25 cellular contexts compared by ENCODE assay signal in the genomic region with DNA sequence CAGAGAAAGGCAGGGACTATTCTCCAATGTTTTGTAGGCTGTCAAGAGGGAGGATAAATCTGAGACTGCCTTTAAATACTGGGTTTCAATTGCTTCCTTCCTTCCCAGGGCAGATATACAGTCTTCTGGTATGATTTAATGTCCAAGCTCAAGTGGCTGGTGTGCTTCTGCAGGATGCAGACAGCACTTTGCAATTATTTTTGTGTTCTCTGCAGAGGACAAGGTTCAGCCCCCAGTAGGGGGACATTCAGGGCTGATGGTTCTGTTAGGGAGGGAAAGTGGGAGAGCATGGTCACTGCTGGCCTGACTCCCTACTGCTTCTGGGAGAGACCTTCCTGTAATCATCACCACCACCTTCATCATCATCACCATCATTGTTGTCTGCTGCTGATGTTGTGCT. TPM values are rescaled to one million over a fixed set of nuclear protein-coding genes. Genes with fewer than 3 reads are reported as not detected.
"Had no signal": no experiment of that assay in that cellular context is flagged by ENCODE, and none has a peak within 500 bp of the region (broad histone marks: within the 10 kb centered on the region; RNA-seq: fewer than 3 reads in every experiment).

No MANE protein-coding gene starts in this region.

- H3K36me3 ChIP-seq: esophagus muscularis mucosa, gastroesophageal sphincter, sigmoid colon, tibial nerve had no signal

- H3K27ac ChIP-seq: dorsolateral prefrontal cortex, epithelial cell of prostate, esophagus muscularis mucosa, gastroesophageal sphincter, sigmoid colon, skin epidermis, testis, tibial nerve had no signal

- H3K9me3 ChIP-seq: esophagus muscularis mucosa, gastroesophageal sphincter, sigmoid colon, testis had no signal

- H3K4me1 ChIP-seq: esophagus muscularis mucosa, gastroesophageal sphincter, sigmoid colon, testis, tibial nerve had no signal

- DNase-seq: cortex of kidney; dorsolateral prefrontal cortex; effector memory CD4-positive, alpha-beta T cell; kidney; naive thymus-derived CD4-positive, alpha-beta T cell; nephron progenitor cell; sigmoid colon; stimulated activated CD4-positive, alpha-beta T cell treated with anti-CD3 and anti-CD28 coated beads, Interleukin-2, amount 100 ng/mL, for 24 hours; stimulated activated CD4-positive, alpha-beta T cell treated with anti-CD3 and anti-CD28 coated beads, Interleukin-4, amount 100 ng/mL, for 4 hours; stimulated activated naive B cell treated with anti-CD40 and anti-IgM and Interleukin-4, amounts not matched to agents 10 μg/mL and 1 μg/mL and 100 μg/mL, for 72 hours; stimulated activated naive CD8-positive, alpha-beta T cell treated with anti-CD3 and anti-CD28 coated beads, Interleukin-15, amount 100 ng/mL, for 72 hours; testis had no signal

- H3K4me3 ChIP-seq: dorsolateral prefrontal cortex, esophagus muscularis mucosa, gastroesophageal sphincter, sigmoid colon, skin epidermis, testis, tibial nerve had no signal

- H3K27me3 ChIP-seq: gastroesophageal sphincter, sigmoid colon, testis, tibial nerve had no signal

RNA-seq across cellular contexts. Expression of gene BOD1L2, which starts 4.5 kb away (rescaled TPM):
- total RNA-seq: esophagus muscularis mucosa; fibroblast of villous mesenchyme; gastroesophageal sphincter; kidney; left colon; liver; lung microvascular endothelial cell; mesenteric fat pad; naive thymus-derived CD4-positive, alpha-beta T cell; omental fat pad; pulmonary artery endothelial cell; sigmoid colon; tibial nerve; ureter had no signal
- polyA plus RNA-seq: liver; naive thymus-derived CD4-positive, alpha-beta T cell; sigmoid colon had no signal
